In the genomic region with DNA sequence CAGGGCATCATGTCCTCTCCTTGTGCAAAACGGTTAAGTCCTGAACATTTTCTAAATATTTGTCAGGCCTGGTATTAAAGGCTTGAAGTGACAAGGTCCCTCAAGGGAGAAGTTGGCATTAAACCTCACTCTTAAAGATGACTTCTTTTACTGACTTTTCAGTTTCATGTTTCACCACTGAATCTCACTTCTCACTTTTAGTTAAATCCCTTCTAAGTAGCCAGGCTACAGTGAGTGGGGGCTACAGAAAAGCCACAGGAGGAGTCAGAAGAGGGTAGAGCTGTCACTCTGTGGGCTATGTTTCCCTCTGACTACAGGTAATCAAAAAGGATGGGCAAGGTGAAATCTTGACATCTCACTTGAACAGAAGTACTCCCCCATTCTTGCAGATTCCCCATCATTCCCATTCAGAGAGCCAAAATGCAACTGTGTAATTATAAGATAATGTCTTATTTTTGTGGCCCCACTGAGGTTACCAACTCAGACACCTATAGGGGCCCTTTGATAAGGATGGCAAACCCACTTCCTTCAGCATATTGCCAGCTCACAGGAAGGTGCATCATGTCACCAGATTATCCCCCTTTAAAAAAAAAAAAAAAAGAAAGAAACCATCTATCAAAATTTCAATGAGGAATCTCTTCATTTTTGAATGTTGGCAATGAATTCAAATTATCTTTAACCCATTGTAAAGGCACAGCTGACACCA, we compare ENCODE assay signal across 10 cellular contexts.
DNase-seq lines count a peak whose midpoint lies in the region; ATAC-seq and TF ChIP-seq lines count a peak whose summit lies in the region.
"Had no signal": no experiment of that assay in that cellular context is flagged by ENCODE, and none has a peak within 500 bp of the region (broad histone marks: within the 10 kb centered on the region; RNA-seq: fewer than 3 reads in every experiment).

No MANE protein-coding gene starts in this region.

- H3K36me3 ChIP-seq in tibial artery = no peaks in the 10 kb centered on the region

- intact Hi-C loops in tibial artery (cut with DNase I; ENCODE audit: low total_unique reads) = no loop called here

- no peaks in the 10 kb centered on the region for H3K27me3 ChIP-seq in tibial artery

- no peaks in the 10 kb centered on the region for H3K36me3 Mint-ChIP-seq in activated naive CD8-positive, alpha-beta T cell treated with anti-CD3 and anti-CD28 coated beads, Interleukin-2, amount 50 U/mL, for 24 hours (ENCODE audit: low read depth)

- no peaks in the 10 kb centered on the region for H3K4me1 ChIP-seq in tibial artery

- peak; percentile 13 for DNase-seq in GM20000 (ENCODE audit: low spot score)
- peak; percentile 18 for DNase-seq in activated naive CD8-positive, alpha-beta T cell treated with anti-CD3 and anti-CD28 coated beads, Interleukin-2, amount 50 U/mL, for 24 hours
- DNase-seq in foreskin melanocyte = no peak
- DNase-seq in tibial artery = no peak
- no peak for DNase-seq in H4 (ENCODE audit: low spot score)
- no peak for DNase-seq in kidney glomerular epithelial cell (lab: John Stamatoyannopoulos, UW)
- DNase-seq: mesendoderm, NCI-H2171 had no signal

- TF ChIP-seq CTCF in GM20000 (IDR thresholded peaks at IDR 0.05; ENCODE audit: extremely low read depth, missing control alignments) = no peak
- TF ChIP-seq CTCF in tibial artery (IDR thresholded peaks at IDR 0.05) = no peak

- no peak overlapping the region for H3K27ac ChIP-seq in tibial artery

- no peak overlapping the region for H3K4me3 ChIP-seq in tibial artery

- peak; percentile 95 for ATAC-seq in GM18505 (IDR thresholded peaks at IDR 0.05; ENCODE audit: unreplicated experiment)
- peak; percentile 92 for ATAC-seq in HG03196 (IDR thresholded peaks at IDR 0.05; ENCODE audit: unreplicated experiment)
- ATAC-seq in activated naive CD8-positive, alpha-beta T cell treated with anti-CD3 and anti-CD28 coated beads, Interleukin-2, amount 50 U/mL, for 24 hours = peak; percentile 96

- H3K4me1 Mint-ChIP-seq in activated naive CD8-positive, alpha-beta T cell treated with anti-CD3 and anti-CD28 coated beads, Interleukin-2, amount 50 U/mL, for 24 hours = peaks cover 31% of the 10 kb centered on the region

- H3K27ac Mint-ChIP-seq in activated naive CD8-positive, alpha-beta T cell treated with anti-CD3 and anti-CD28 coated beads, Interleukin-2, amount 50 U/mL, for 24 hours = peak overlapping the region; percentile 38

- H3K9me3 ChIP-seq in tibial artery = no peaks in the 10 kb centered on the region

- no peaks in the 10 kb centered on the region for H3K27me3 Mint-ChIP-seq in activated naive CD8-positive, alpha-beta T cell treated with anti-CD3 and anti-CD28 coated beads, Interleukin-2, amount 50 U/mL, for 24 hours

- H3K4me3 Mint-ChIP-seq in activated naive CD8-positive, alpha-beta T cell treated with anti-CD3 and anti-CD28 coated beads, Interleukin-2, amount 50 U/mL, for 24 hours = peak overlapping the region; percentile 2

- no peak for TF ChIP-seq POLR2A in GM18505 (IDR thresholded peaks at IDR 0.05; ENCODE audit: borderline replicate concordance, extremely low read depth, insufficient read depth, insufficient read length)

- H3K9me3 Mint-ChIP-seq in activated naive CD8-positive, alpha-beta T cell treated with anti-CD3 and anti-CD28 coated beads, Interleukin-2, amount 50 U/mL, for 24 hours = peaks cover 6% of the 10 kb centered on the region

Comparison
In these comparisons a context has a peak if more than half of its experiments do, and no peak if none do; other contexts are left out.
1. DNase-seq: peak in GM20000 (single experiment) and activated naive CD8-positive, alpha-beta T cell treated with anti-CD3 and anti-CD28 coated beads, Interleukin-2, amount 50 U/mL, for 24 hours (single experiment); none in foreskin melanocyte (single experiment), tibial artery (0 of 2), H4 (single experiment) and kidney glomerular epithelial cell (single experiment).
2. Peak in every context shown above with its lines, with median percentiles within 50 percentile points of each other: ATAC-seq.